ENCODE assay signal across 8 cellular contexts in genomic region chr17:36482611-36483504, GRCh38. TPM values are rescaled to one million over a fixed set of nuclear protein-coding genes. Genes with fewer than 3 reads are reported as not detected.
DNase-seq lines count a peak whose midpoint lies in the region; ATAC-seq, FAIRE-seq and TF ChIP-seq lines count a peak whose summit lies in the region.

No MANE protein-coding gene starts in this region.

- H3F3A ChIP-seq in GM23338 (replicated peaks; ENCODE audit: low read depth), result 0 out of 2 replicates have a peak, but pooled peaks cover 3% of the 10 kb centered on the region

- CTCF ChIA-PET in activated B cell treated with CpG ODN at 0.5 μM for 24 hours (lab: Charles Lee), result interaction anchor here (0.8 to 7.2 kb wide), 15 partner anchors 11 to 626 kb away, joined by 3 to 96 read pairs (median 4); no protein-coding TSS in a partner anchor

- H3K27me3 ChIP-seq in GM23338 (ENCODE audit: insufficient read depth), result peaks cover 41% of the 10 kb centered on the region
- peaks cover 4% of the 10 kb centered on the region for H3K27me3 ChIP-seq in bronchial epithelial cell (ENCODE audit: control insufficient read depth, insufficient read depth, low read length)
- H3K27me3 ChIP-seq in skeletal muscle tissue (ENCODE audit: control insufficient read depth in 3 of 3, insufficient read depth in 3 of 3, low read length in 3 of 3), result peaks cover 4 to 15% (median 13%) of the 10 kb centered on the region in 3 donors

- peak overlapping the region; percentile 44; the same call in 1 of the 2 replicates for H3K4me3 ChIP-seq in GM23338
- peak overlapping the region; percentile 33 for H3K4me3 ChIP-seq in bronchial epithelial cell (ENCODE audit: low read depth, low read length)
- peak overlapping the region; percentile 72 to 78 (median 76) for H3K4me3 ChIP-seq in skeletal muscle tissue (ENCODE audit: low read length in 3 of 3)

- H3K9me3 Mint-ChIP-seq in GM23338 (peaks cover 15% of the 10 kb centered on the region), activated B cell treated with CpG ODN at 0.5 μM for 24 hours (no peaks in the 10 kb centered on the region), immature natural killer cell (no peaks in the 10 kb centered on the region)

- no peaks in the 10 kb centered on the region for H3K9me2 ChIP-seq in GM23338 (ENCODE audit: insufficient read depth)

- H3K27me3 Mint-ChIP-seq in GM23338 (ENCODE audit: insufficient read depth, low read depth, poor library complexity) (peaks cover 41% of the 10 kb centered on the region), activated B cell treated with CpG ODN at 0.5 μM for 24 hours (peaks cover 15% of the 10 kb centered on the region), immature natural killer cell (ENCODE audit: low read depth in 3 of 3) (peaks cover 8 to 21% (median 15%) of the 10 kb centered on the region in 3 donors)

- intact Hi-C loops in activated B cell treated with CpG ODN at 0.5 μM for 24 hours (cut with micrococcal nuclease), result loop anchor here (1.0 to 5.0 kb wide), 5 partner anchors 336 to 634 kb away; no protein-coding TSS in a partner anchor

- H3K27ac Mint-ChIP-seq in GM23338 (no peak overlapping the region), activated B cell treated with CpG ODN at 0.5 μM for 24 hours (no peak overlapping the region), immature natural killer cell (no peak overlapping the region)

- H2AFZ ChIP-seq in GM23338, result peak overlapping the region; percentile 97

- H3K9ac ChIP-seq in skeletal muscle tissue (ENCODE audit: low read depth in 1 of 3, low read length in 3 of 3), result peak overlapping the region; percentile 51 to 73 (median 64)

- no peaks in the 10 kb centered on the region for H3K36me3 ChIP-seq in GM23338 (ENCODE audit: insufficient read depth)
- no peaks in the 10 kb centered on the region for H3K36me3 ChIP-seq in bronchial epithelial cell (ENCODE audit: control insufficient read depth, insufficient read depth, low read length)
- H3K36me3 ChIP-seq in skeletal muscle tissue (ENCODE audit: control insufficient read depth in 3 of 3, insufficient read depth in 3 of 3, low read length in 3 of 3), result no peaks in the 10 kb centered on the region

- H3K79me2 ChIP-seq in GM23338 (replicated peaks; ENCODE audit: insufficient read depth), result peaks cover 11% of the 10 kb centered on the region

- H4K20me1 ChIP-seq in GM23338 (replicated peaks; ENCODE audit: insufficient read depth), result 0 out of 2 replicates have a peak, but pooled peaks cover 9% of the 10 kb centered on the region

- no peaks in the 10 kb centered on the region for H3K9me3 ChIP-seq in skeletal muscle tissue (ENCODE audit: control insufficient read depth in 3 of 3, low read length in 3 of 3)

- POLR2A ChIA-PET in activated B cell treated with CpG ODN at 0.5 μM for 24 hours (lab: Charles Lee), result interaction anchor here (1.0 to 1.2 kb wide), 3 partner anchors 52 to 507 kb away, joined by 4 to 7 read pairs (median 6); partner anchors contain the start of genes MRM1, MYO19 and PIGW

- peak; percentile 69 for TF ChIP-seq CTCF in AG09319 (IDR thresholded peaks at IDR 0.05; ENCODE audit: low read depth, low read length)
- peak; percentile 67 to 91 for TF ChIP-seq CTCF in GM23338 (conservative IDR thresholded peaks at IDR 0.05; ENCODE audit: low read depth in 2 of 2)
- TF ChIP-seq CTCF in activated B cell treated with CpG ODN at 0.5 μM for 24 hours (IDR thresholded peaks at IDR 0.05), result no peak
- peak; percentile 95 for TF ChIP-seq CTCF in bronchial epithelial cell (IDR thresholded peaks at IDR 0.05; ENCODE audit: insufficient read depth, low read length, severe bottlenecking)

- peaks cover 5% of the 10 kb centered on the region for H3K4me1 ChIP-seq in GM23338 (ENCODE audit: insufficient read depth)
- H3K4me1 ChIP-seq in skeletal muscle tissue (ENCODE audit: control insufficient read depth in 3 of 3, insufficient read depth in 3 of 3, low read length in 3 of 3), result peaks cover 27 to 32% (median 28%) of the 10 kb centered on the region in 3 donors

- H3K4me3 Mint-ChIP-seq in GM23338 (peak overlapping the region; percentile 50), activated B cell treated with CpG ODN at 0.5 μM for 24 hours (peak overlapping the region; percentile 69), immature natural killer cell (peak overlapping the region; percentile 59 to 76 (median 70))

- ATAC-seq in GM23338 (peak; percentile 79), activated B cell treated with CpG ODN at 0.5 μM for 24 hours (ENCODE audit: low read depth) (peak; percentile 56), HG03196 (IDR thresholded peaks at IDR 0.05; ENCODE audit: unreplicated experiment) (no peak)

- peak overlapping the region; percentile 69 for H3K4me2 ChIP-seq in GM23338

- no peak overlapping the region for H3K27ac ChIP-seq in GM23338 (ENCODE audit: low read depth)
- H3K27ac ChIP-seq in skeletal muscle tissue (ENCODE audit: low read depth, low read length), result no peak overlapping the region

- H3K4me1 Mint-ChIP-seq in GM23338 (peaks cover 19% of the 10 kb centered on the region), activated B cell treated with CpG ODN at 0.5 μM for 24 hours (peaks cover 37% of the 10 kb centered on the region), immature natural killer cell (peaks cover 34 to 35% of the 10 kb centered on the region in 2 donors)

- no peak for DNase-seq in AG09319 (ENCODE audit: extremely low read depth, low read depth)
- DNase-seq in GM23338 (ENCODE audit: low spot score), result peak; percentile 91
- peak; percentile 33 for DNase-seq in NCI-H2107 treated with DMSO at 0.1 percent for 48 hours (lab: John Stamatoyannopoulos, UW; ENCODE audit: unreplicated experiment)
- DNase-seq in activated B cell treated with CpG ODN at 0.5 μM for 24 hours, result peak; percentile 87
- peak; percentile 50 for DNase-seq in bronchial epithelial cell (ENCODE audit: low read depth)
- peak; percentile 73 to 77 (median 74) for DNase-seq in immature natural killer cell

- H3K36me3 Mint-ChIP-seq in GM23338 (ENCODE audit: low read depth) (peaks cover 9% of the 10 kb centered on the region; the same call in 1 of the 3 replicates), activated B cell treated with CpG ODN at 0.5 μM for 24 hours (ENCODE audit: low read depth) (peaks cover 5% of the 10 kb centered on the region), immature natural killer cell (peaks cover 0 to 5% (median 3%) of the 10 kb centered on the region in 3 donors)

- no peak for FAIRE-seq in bronchial epithelial cell (lab: Jason Lieb, UNC)

TF ChIP-seq in GM23338, 12 proteins besides CTCF, POLR2A, EP300 and RAD21 (continues in another document):
- no peak for TF ChIP-seq ZNF331 (CRISPR knock-in tag; IDR thresholded peaks at IDR 0.05; ENCODE audit: low read depth)
- no peak for TF ChIP-seq ZNF114 (CRISPR knock-in tag; IDR thresholded peaks at IDR 0.05)
- no peak for TF ChIP-seq STAT1 (IDR thresholded peaks at IDR 0.05; ENCODE audit: unreplicated experiment)
- TF ChIP-seq REST (IDR thresholded peaks at IDR 0.05; ENCODE audit: unreplicated experiment), result peak; percentile 23
- peak; percentile 75 for TF ChIP-seq CREB1 (CRISPR knock-in tag; IDR thresholded peaks at IDR 0.05; ENCODE audit: low read depth)

RNA-seq across cellular contexts. Expression of gene ZNHIT3, which starts 3.6 kb away (rescaled TPM):
- total RNA-seq in GM23338 (2014; rRNA removed; shearing (Covaris generic)), result 50.5 and 81.9 TPM in 2 replicates
- polyA plus RNA-seq in GM23338 (2016; fragmentation: Nextera tagmentation; extraction: Ambion mirVana) (128 and 137 TPM in 2 replicates), immature natural killer cell (10 to 100 TPM; 77.2 to 99.9 (median 91.5) TPM)
- total RNA-seq in activated B cell treated with CpG ODN at 0.5 μM for 24 hours (35.5 and 37.0 TPM in 2 replicates), bronchial epithelial cell (30.6 and 33.7 TPM in 2 replicates), skeletal muscle tissue (37.1 TPM)

RNA-seq across cellular contexts. Expression of gene MYO19, which starts 51.8 kb away (rescaled TPM):
- total RNA-seq in GM23338 (2014; rRNA removed; shearing (Covaris generic)), result 129 and 150 TPM in 2 replicates
- polyA plus RNA-seq in GM23338 (2016; fragmentation: Nextera tagmentation; extraction: Ambion mirVana) (34.9 and 37.9 TPM in 2 replicates), immature natural killer cell (1 to 10 TPM; 2.8 to 8.3 (median 4.1) TPM)
- total RNA-seq in activated B cell treated with CpG ODN at 0.5 μM for 24 hours (70.8 and 85.6 TPM in 2 replicates), bronchial epithelial cell (73.5 TPM in 2 replicates), skeletal muscle tissue (20.9 TPM)

RNA-seq across cellular contexts. Expression of gene PIGW, which starts 51.9 kb away (rescaled TPM):
- 15.8 and 17.2 TPM in 2 replicates for total RNA-seq in GM23338 (2014; rRNA removed; shearing (Covaris generic))
- polyA plus RNA-seq in GM23338 (2016; fragmentation: Nextera tagmentation; extraction: Ambion mirVana) (5.5 and 8.0 TPM in 2 replicates), immature natural killer cell (10 to 100 TPM in 2 of 3 donors, 1 to 10 TPM in 1; 7.2 to 18.8 (median 11.3) TPM)
- total RNA-seq in activated B cell treated with CpG ODN at 0.5 μM for 24 hours (18.2 and 20.7 TPM in 2 replicates), bronchial epithelial cell (7.2 and 9.2 TPM in 2 replicates), skeletal muscle tissue (4.7 TPM)
